In genomic region chr15:20066173-20066572, GRCh38 we compare ENCODE assay signal across 6 cellular contexts.
A peak's percentile ranks its signal among the peaks of the same experiment; 100 is the strongest.
DNase-seq lines count a peak whose midpoint lies in the region; ATAC-seq, FAIRE-seq and TF ChIP-seq lines count a peak whose summit lies in the region.
"Not testable (repeated sequence)": the region's sequence is repeated elsewhere in the genome, so short reads cannot be mapped to it uniquely, and the experiment has no call there.

No MANE protein-coding gene starts in this region.

- not testable (repeated sequence) for H3K4me3 Mint-ChIP-seq in endodermal cell

- H3K9ac ChIP-seq in PC-3 (ENCODE audit: low read length); endodermal cell (ENCODE audit: extremely low read depth, low read length, poor library complexity, severe bottlenecking): not testable (repeated sequence)

- H3K9me3 Mint-ChIP-seq in endodermal cell = peaks cover 14% of the 10 kb centered on the region

- not testable (repeated sequence) for ATAC-seq in PC-3
- peak in 1 of 2 donors; percentile 14 for ATAC-seq in lower lobe of right lung
- peak; percentile 7 to 36 for ATAC-seq in upper lobe of left lung (ENCODE audit: low FRiP score in 2 of 2)

- TF ChIP-seq CTCF in PC-3 (conservative IDR thresholded peaks at IDR 0.05; ENCODE audit: low read depth, low read length); bronchial epithelial cell (IDR thresholded peaks at IDR 0.05; ENCODE audit: insufficient read depth, low read length, severe bottlenecking); endodermal cell (conservative IDR thresholded peaks at IDR 0.05); lower lobe of right lung (IDR thresholded peaks at IDR 0.05); upper lobe of left lung (IDR thresholded peaks at IDR 0.05): not testable (repeated sequence)

- peak; percentile 68 for FAIRE-seq in bronchial epithelial cell (lab: Jason Lieb, UNC)

- not testable (repeated sequence) for H3K4me1 ChIP-seq in PC-3 (ENCODE audit: insufficient read depth, low read length); endodermal cell (ENCODE audit: control insufficient read depth, insufficient read depth, low read length); lower lobe of right lung; upper lobe of left lung

- H3K79me2 ChIP-seq in PC-3 (ENCODE audit: low read length) = not testable (repeated sequence)

- peak; percentile 0 for DNase-seq in PC-3
- DNase-seq in bronchial epithelial cell (ENCODE audit: low read depth); upper lobe of left lung: not testable (repeated sequence)
- peak; percentile 3 for DNase-seq in endodermal cell
- peak; percentile 14 for DNase-seq in lower lobe of right lung
- peak; percentile 34 for DNase-seq in posterior vena cava (ENCODE audit: low spot score)

- not testable (repeated sequence) for H3F3A ChIP-seq in PC-3 (ENCODE audit: low read length, unreplicated experiment)

- H4K20me1 ChIP-seq in PC-3 (ENCODE audit: low read length) = not testable (repeated sequence)

- TF ChIP-seq POLR2A in upper lobe of left lung (IDR thresholded peaks at IDR 0.05) = not testable (repeated sequence)

- not testable (repeated sequence) for H3K36me3 Mint-ChIP-seq in endodermal cell (ENCODE audit: low read depth)

- not testable (repeated sequence) for H3K4me2 ChIP-seq in PC-3 (ENCODE audit: low read length)

- not testable (repeated sequence) for BruUV-seq in PC-3 (replicated peaks; lab: Mats Ljungman, UMichigan)

- POLR2A ChIA-PET in PC-3 (lab: Charles Lee; ENCODE audit: unreplicated experiment) = not testable (repeated sequence)

- not testable (repeated sequence) for H3K36me3 ChIP-seq in PC-3 (ENCODE audit: low read depth, low read length); bronchial epithelial cell (ENCODE audit: control insufficient read depth, insufficient read depth, low read length); endodermal cell (ENCODE audit: control insufficient read depth, insufficient read depth, low read length); lower lobe of right lung; upper lobe of left lung

- H3K4me1 Mint-ChIP-seq in endodermal cell = not testable (repeated sequence)

- H2AFZ ChIP-seq in PC-3 (ENCODE audit: low read length) = not testable (repeated sequence)

- CTCF ChIA-PET in PC-3 (lab: Charles Lee) = not testable (repeated sequence)

- not testable (repeated sequence) for H3K27me3 Mint-ChIP-seq in endodermal cell (ENCODE audit: insufficient read depth)

- H3K27ac Mint-ChIP-seq in endodermal cell = not testable (repeated sequence)

- intact Hi-C loops in PC-3 (cut with micrococcal nuclease); lower lobe of right lung (cut with DNase I); posterior vena cava (cut with DNase I): not testable (repeated sequence)

- not testable (repeated sequence) for H3K4me3 ChIP-seq in PC-3 (ENCODE audit: low read length); bronchial epithelial cell (ENCODE audit: low read depth, low read length); endodermal cell (ENCODE audit: low read length); lower lobe of right lung; upper lobe of left lung

- not testable (repeated sequence) for H3K27ac ChIP-seq in PC-3 (ENCODE audit: low read length); endodermal cell (ENCODE audit: low read depth, low read length); lower lobe of right lung; upper lobe of left lung

- not testable (repeated sequence) for H3K9me3 ChIP-seq in PC-3 (ENCODE audit: low read length); endodermal cell (ENCODE audit: control insufficient read depth, low read length); lower lobe of right lung; upper lobe of left lung

- not testable (repeated sequence) for TF ChIP-seq EP300 in upper lobe of left lung (IDR thresholded peaks at IDR 0.05)

- not testable (repeated sequence) for H3K27me3 ChIP-seq in PC-3 (ENCODE audit: low read length); bronchial epithelial cell (ENCODE audit: control insufficient read depth, insufficient read depth, low read length); endodermal cell (ENCODE audit: control insufficient read depth, insufficient read depth, low read length, poor library complexity, severe bottlenecking); lower lobe of right lung (ENCODE audit: low read depth); upper lobe of left lung

- 13 to 43% methylated on average over 1 to 2 of the region's 5 CpGs for WGBS in endodermal cell (ENCODE audit: insufficient coverage in 1 of 2, insufficient read length in 1 of 2), 2 experiments
- WGBS in upper lobe of left lung, 2 donors = 0 to 42% methylated on average over 1 to 2 of the region's 5 CpGs

- not testable (repeated sequence) for H3K9me2 ChIP-seq in PC-3 (replicated peaks; ENCODE audit: low read length)
